9 cellular contexts compared by ENCODE assay signal in genomic region chr3:181710581-181711255, GRCh38. TPM values are rescaled to one million over a fixed set of nuclear protein-coding genes. Genes with fewer than 3 reads are reported as not detected.
DNase-seq lines count a peak whose midpoint lies in the region; TF ChIP-seq lines count a peak whose summit lies in the region.
"Had no signal": no experiment of that assay in that cellular context is flagged by ENCODE, and none has a peak within 500 bp of the region (broad histone marks: within the 10 kb centered on the region; RNA-seq: fewer than 3 reads in every experiment).

No MANE protein-coding gene starts in this region.

- H4K8ac ChIP-seq in neuronal stem cell (ENCODE audit: low read depth, low read length) = no peak overlapping the region

- H3K4me1 Mint-ChIP-seq in activated T-cell treated with anti-CD3 and anti-CD28 coated beads, Interleukin-2, amount 50 U/mL, for 24 hours (ENCODE audit: low read depth) = peaks cover 12% of the 10 kb centered on the region
- H3K4me1 Mint-ChIP-seq in activated CD4-positive, alpha-beta memory T cell treated with anti-CD3 and anti-CD28 coated beads for 36 hours (ENCODE audit: low read depth) = peaks cover 9% of the 10 kb centered on the region

- H3K27me3 Mint-ChIP-seq in activated T-cell treated with anti-CD3 and anti-CD28 coated beads, Interleukin-2, amount 50 U/mL, for 24 hours = peaks cover 73% of the 10 kb centered on the region
- peaks cover 51% of the 10 kb centered on the region for H3K27me3 Mint-ChIP-seq in activated CD4-positive, alpha-beta memory T cell treated with anti-CD3 and anti-CD28 coated beads for 36 hours

- intact Hi-C loops in uterus (cut with DNase I; ENCODE audit: low total_unique reads) = no loop called here
- intact Hi-C loops in activated CD4-positive, alpha-beta memory T cell treated with anti-CD3 and anti-CD28 coated beads for 36 hours (cut with micrococcal nuclease) = loop anchor here (1.0 to 10.0 kb wide), 2 partner anchors 10 to 1084 kb away; partner anchors contain the start of gene ATP11B

- DNase-seq in HAP-1 (ENCODE audit: low spot score in 2 of 2) (peak in 1 of 2 experiments; percentile 78), NCI-H345 (lab: John Stamatoyannopoulos, UW) (peak; percentile 74), epithelial cell of esophagus (ENCODE audit: low read depth) (no peak), neuronal stem cell (ENCODE audit: low spot score) (peak; percentile 92), uterus (no peak)
- DNase-seq in activated T-cell treated with anti-CD3 and anti-CD28 coated beads, Interleukin-2, amount 50 U/mL, for 24 hours = no peak
- no peak for DNase-seq in activated CD4-positive, alpha-beta memory T cell treated with anti-CD3 and anti-CD28 coated beads for 36 hours
- DNase-seq: heart right ventricle had no signal

- CTCF ChIA-PET in activated CD4-positive, alpha-beta memory T cell treated with anti-CD3 and anti-CD28 coated beads for 36 hours (lab: Charles Lee) = interaction anchor here (2.0 kb wide), 1 partner anchor 9 kb away, joined by 5 read pairs; no protein-coding TSS in a partner anchor

- no peak for TF ChIP-seq CTCF in epithelial cell of esophagus (IDR thresholded peaks at IDR 0.05; ENCODE audit: insufficient read depth, low read depth, low read length, missing control alignments)
- no peak for TF ChIP-seq CTCF in uterus (IDR thresholded peaks at IDR 0.05)

- H3K9me3 ChIP-seq in HAP-1 (peaks cover 6% of the 10 kb centered on the region), neuronal stem cell (replicated peaks in 1 of 2; ENCODE audit: control insufficient read depth in 2 of 2, insufficient read depth in 1 of 2, low read depth in 1 of 2, low read length in 2 of 2) (no peaks in the 10 kb centered on the region), uterus (no peaks in the 10 kb centered on the region)
- H3K9me3 ChIP-seq: body of pancreas, heart right ventricle had no signal

- WGBS in neuronal stem cell (ENCODE audit: extremely low coverage in 2 of 2, insufficient read length in 2 of 2, insufficient replicate concordance in 1 of 2), 2 donors = no CpG with 5 or more reads among the region's 26 CpGs

- peak overlapping the region; percentile 69 for H2BK5ac ChIP-seq in neuronal stem cell (ENCODE audit: low read length)

- peak overlapping the region; percentile 42 for H3K14ac ChIP-seq in neuronal stem cell (ENCODE audit: low read length)

- peak overlapping the region; percentile 81 for H3K4me2 ChIP-seq in neuronal stem cell (ENCODE audit: insufficient read depth, low read length, poor library complexity, severe bottlenecking)

- no peak for TF ChIP-seq POLR2A in uterus (IDR thresholded peaks at IDR 0.05)

- no peak overlapping the region for H4K91ac ChIP-seq in neuronal stem cell (ENCODE audit: low read depth, low read length, poor library complexity)

- peak overlapping the region; percentile 55 for H2AFZ ChIP-seq in neuronal stem cell (ENCODE audit: low read length)

- H2AK5ac ChIP-seq in neuronal stem cell (ENCODE audit: low read depth, low read length) = peak overlapping the region; percentile 68

- H3K18ac ChIP-seq in neuronal stem cell (ENCODE audit: low read length) = peak overlapping the region; percentile 97

- peak overlapping the region; percentile 93 for H3K27ac ChIP-seq in neuronal stem cell (replicated peaks; ENCODE audit: low read length)
- no peak overlapping the region for H3K27ac ChIP-seq in uterus
- H3K27ac ChIP-seq: body of pancreas, heart right ventricle had no signal

- H3K4me3 ChIP-seq in HAP-1 (peak overlapping the region; percentile 12), epithelial cell of esophagus (ENCODE audit: low read length) (peak overlapping the region; percentile 48), neuronal stem cell (ENCODE audit: low read length in 2 of 2) (peak overlapping the region; percentile 77 to 95), uterus (no peak overlapping the region)
- H3K4me3 ChIP-seq: body of pancreas had no signal

- in situ Hi-C loops in HAP-1 (cut with MboI; ENCODE audit: low sequenced_read_pairs) = loop anchor here (25.0 kb wide), 2 partner anchors 427 to 552 kb away; no protein-coding TSS in a partner anchor

- H2BK12ac ChIP-seq in neuronal stem cell (ENCODE audit: low read length) = peak overlapping the region; percentile 79

- peak overlapping the region; percentile 94 for H3K4ac ChIP-seq in neuronal stem cell (ENCODE audit: low read length)

- H2BK120ac ChIP-seq in neuronal stem cell (ENCODE audit: low read depth, low read length) = no peak overlapping the region

- H3K9me3 Mint-ChIP-seq in activated T-cell treated with anti-CD3 and anti-CD28 coated beads, Interleukin-2, amount 50 U/mL, for 24 hours = peaks cover 3% of the 10 kb centered on the region
- H3K9me3 Mint-ChIP-seq in activated CD4-positive, alpha-beta memory T cell treated with anti-CD3 and anti-CD28 coated beads for 36 hours = peaks cover 4% of the 10 kb centered on the region

- no peaks in the 10 kb centered on the region for H3K36me3 Mint-ChIP-seq in activated T-cell treated with anti-CD3 and anti-CD28 coated beads, Interleukin-2, amount 50 U/mL, for 24 hours (ENCODE audit: low read depth)
- peaks cover 6% of the 10 kb centered on the region for H3K36me3 Mint-ChIP-seq in activated CD4-positive, alpha-beta memory T cell treated with anti-CD3 and anti-CD28 coated beads for 36 hours

- no peak overlapping the region for H3K27ac Mint-ChIP-seq in activated T-cell treated with anti-CD3 and anti-CD28 coated beads, Interleukin-2, amount 50 U/mL, for 24 hours
- H3K27ac Mint-ChIP-seq in activated CD4-positive, alpha-beta memory T cell treated with anti-CD3 and anti-CD28 coated beads for 36 hours = no peak overlapping the region

- H3K4me1 ChIP-seq in HAP-1 (peaks cover 41% of the 10 kb centered on the region), neuronal stem cell (ENCODE audit: control insufficient read depth in 2 of 2, insufficient read depth in 1 of 2, low read depth in 1 of 2, low read length in 2 of 2) (peaks cover 0 to 29% of the 10 kb centered on the region in 2 donors), uterus (peaks cover 0 to 12% of the 10 kb centered on the region in 2 donors)

- H3K36me3 ChIP-seq in HAP-1 (replicated peaks) (peaks cover 9% of the 10 kb centered on the region), neuronal stem cell (replicated peaks in 1 of 2; ENCODE audit: control insufficient read depth in 2 of 2, insufficient read depth in 2 of 2, low read length in 2 of 2) (peaks cover 8 to 30% of the 10 kb centered on the region in 2 donors), uterus (no peaks in the 10 kb centered on the region)
- H3K36me3 ChIP-seq: heart right ventricle had no signal

- H3K23ac ChIP-seq in neuronal stem cell (ENCODE audit: low read depth, low read length, poor library complexity) = no peak overlapping the region

- peak overlapping the region; percentile 79 for H2BK15ac ChIP-seq in neuronal stem cell (ENCODE audit: low read length)

- no peak overlapping the region for H3K4me3 Mint-ChIP-seq in activated T-cell treated with anti-CD3 and anti-CD28 coated beads, Interleukin-2, amount 50 U/mL, for 24 hours
- no peak overlapping the region for H3K4me3 Mint-ChIP-seq in activated CD4-positive, alpha-beta memory T cell treated with anti-CD3 and anti-CD28 coated beads for 36 hours

- H3K27me3 ChIP-seq in HAP-1 (ENCODE audit: low read depth) (no peaks in the 10 kb centered on the region), neuronal stem cell (ENCODE audit: control insufficient read depth in 3 of 3, insufficient read depth in 3 of 3, low read depth in 1 of 3, low read length in 3 of 3) (no peaks in the 10 kb centered on the region), uterus (peaks cover 53 to 91% of the 10 kb centered on the region in 2 donors)

- H3K9ac ChIP-seq in neuronal stem cell (ENCODE audit: low read depth, low read length, poor library complexity) = peak overlapping the region; percentile 93

- POLR2A ChIA-PET in activated CD4-positive, alpha-beta memory T cell treated with anti-CD3 and anti-CD28 coated beads for 36 hours (lab: Charles Lee) = no interaction called here

- H3K79me1 ChIP-seq in neuronal stem cell (ENCODE audit: low read depth, low read length) = peaks cover 2% of the 10 kb centered on the region

RNA-seq across cellular contexts. Expression of gene SOX2, which starts 1.0 kb away (rescaled TPM):
- polyA plus RNA-seq in neuronal stem cell (2013, experiment 1 of 2) = 589 TPM
- polyA plus RNA-seq in neuronal stem cell (2013, experiment 2 of 2) = 620 TPM
- under 1 TPM in 2 of 4 donors, not detected in 2; 0.18 to 0.35 TPM for total RNA-seq in uterus
- total RNA-seq in activated CD4-positive, alpha-beta memory T cell treated with anti-CD3 and anti-CD28 coated beads for 36 hours = not detected

Comparison
In these comparisons a context has a peak if more than half of its experiments do, and no peak if none do; other contexts are left out.
1. DNase-seq: peak in NCI-H345 (single experiment) and neuronal stem cell (single experiment); none in epithelial cell of esophagus (single experiment), activated T-cell treated with anti-CD3 and anti-CD28 coated beads, Interleukin-2, amount 50 U/mL, for 24 hours (single experiment), uterus (0 of 2) and activated CD4-positive, alpha-beta memory T cell treated with anti-CD3 and anti-CD28 coated beads for 36 hours (single experiment).
2. H3K4me3 ChIP-seq: peak in HAP-1 (single experiment), epithelial cell of esophagus (single experiment) and neuronal stem cell (2 of 2); none in uterus (0 of 2).